Comparison of ENCODE assay signal across 19 cellular contexts in genomic region chr10:35735412-35735811, GRCh38.
DNase-seq lines count a peak whose midpoint lies in the region; ATAC-seq, FAIRE-seq and TF ChIP-seq lines count a peak whose summit lies in the region.
"Had no signal": no experiment of that assay in that cellular context is flagged by ENCODE, and none has a peak within 500 bp of the region (broad histone marks: within the 10 kb centered on the region; RNA-seq: fewer than 3 reads in every experiment).

No MANE protein-coding gene starts in this region.

- H3K27ac ChIP-seq in foreskin keratinocyte (no peak overlapping the region), Peyer's patch (no peak overlapping the region)
- H3K27ac ChIP-seq: parathyroid adenoma, spleen had no signal

- TF ChIP-seq POLR2A in Peyer's patch (IDR thresholded peaks at IDR 0.05), result no peak

- TF ChIP-seq CTCF in bronchial epithelial cell (IDR thresholded peaks at IDR 0.05; ENCODE audit: insufficient read depth, low read length, severe bottlenecking) (no peak), foreskin keratinocyte (conservative IDR thresholded peaks at IDR 0.05) (no peak), Peyer's patch (IDR thresholded peaks at IDR 0.05) (no peak), progenitor cell of endocrine pancreas (IDR thresholded peaks at IDR 0.05; ENCODE audit: unreplicated experiment) (no peak)

- H3K36me3 Mint-ChIP-seq in activated T-cell treated with anti-CD3 and anti-CD28 coated beads, Interleukin-2, amount 50 U/mL, for 4 hours (ENCODE audit: insufficient read depth), result no peaks in the 10 kb centered on the region
- H3K36me3 Mint-ChIP-seq in progenitor cell of endocrine pancreas (ENCODE audit: insufficient read depth), result peaks cover 3% of the 10 kb centered on the region

- H3K27me3 ChIP-seq in bronchial epithelial cell (ENCODE audit: control insufficient read depth, insufficient read depth, low read length), result no peaks in the 10 kb centered on the region
- H3K27me3 ChIP-seq in foreskin keratinocyte, result no peaks in the 10 kb centered on the region
- no peaks in the 10 kb centered on the region for H3K27me3 ChIP-seq in Peyer's patch
- H3K27me3 ChIP-seq: spleen had no signal

- H3K4me3 ChIP-seq in bronchial epithelial cell (ENCODE audit: low read depth, low read length) (no peak overlapping the region), Peyer's patch (no peak overlapping the region)
- H3K4me3 ChIP-seq: spleen had no signal

- FAIRE-seq in bronchial epithelial cell (lab: Jason Lieb, UNC), result no peak

- H3K9me3 Mint-ChIP-seq in activated T-cell treated with anti-CD3 and anti-CD28 coated beads, Interleukin-2, amount 50 U/mL, for 4 hours, result peaks cover 10% of the 10 kb centered on the region
- peaks cover 18% of the 10 kb centered on the region for H3K9me3 Mint-ChIP-seq in progenitor cell of endocrine pancreas (ENCODE audit: low read depth)
- H3K9me3 Mint-ChIP-seq: activated CD4-positive, alpha-beta T cell treated with anti-CD3 and anti-CD28 coated beads, Interleukin-2, amount 10 ng/mL, durations not matched to agents 24 days and 14 days had no signal

- H3K9me3 ChIP-seq in Peyer's patch, result no peaks in the 10 kb centered on the region
- H3K9me3 ChIP-seq: Caco-2 had no signal

- no peak overlapping the region for H3K27ac Mint-ChIP-seq in progenitor cell of endocrine pancreas
- H3K27ac Mint-ChIP-seq: activated CD4-positive, alpha-beta T cell treated with anti-CD3 and anti-CD28 coated beads, Interleukin-2, amount 10 ng/mL, durations not matched to agents 24 days and 14 days; activated naive CD4-positive, alpha-beta T cell treated with anti-CD3 and anti-CD28 coated beads, Interleukin-2, amount 50 U/mL, for 72 hours had no signal

- peak; percentile 37 for DNase-seq in AG08396 (ENCODE audit: low spot score)
- DNase-seq in HT1080 (ENCODE audit: low read depth), result peak; percentile 63
- DNase-seq in bronchial epithelial cell (ENCODE audit: low read depth), result peak; percentile 76
- DNase-seq in foreskin keratinocyte, result peak; percentile 66 to 86
- DNase-seq in activated T-cell treated with anti-CD3 and anti-CD28 coated beads, Interleukin-2, amount 50 U/mL, for 4 hours, result no peak
- no peak for DNase-seq in Peyer's patch
- no peak for DNase-seq in progenitor cell of endocrine pancreas (ENCODE audit: low spot score, unreplicated experiment)
- DNase-seq: ACHN; activated CD4-positive, alpha-beta T cell treated with anti-CD3 and anti-CD28 coated beads, Interleukin-2, amount 10 ng/mL, durations not matched to agents 24 days and 14 days; Caco-2; erythroblast; Kasumi-1; NCI-H1694; NCI-H446 treated with DMSO at 0.1 percent for 48 hours; spleen; stimulated activated naive CD8-positive, alpha-beta T cell treated with anti-CD3 and anti-CD28 coated beads, Interleukin-15, Interleukin-2, amounts not matched to agents 100 U/mL and 50 U/mL, for 24 hours had no signal

- no peaks in the 10 kb centered on the region for H3K4me1 Mint-ChIP-seq in activated T-cell treated with anti-CD3 and anti-CD28 coated beads, Interleukin-2, amount 50 U/mL, for 4 hours (ENCODE audit: low read depth)
- peaks cover 3% of the 10 kb centered on the region for H3K4me1 Mint-ChIP-seq in progenitor cell of endocrine pancreas (ENCODE audit: low read depth)
- H3K4me1 Mint-ChIP-seq: activated CD4-positive, alpha-beta T cell treated with anti-CD3 and anti-CD28 coated beads, Interleukin-2, amount 10 ng/mL, durations not matched to agents 24 days and 14 days had no signal

- no peaks in the 10 kb centered on the region for H3K4me1 ChIP-seq in foreskin keratinocyte
- no peaks in the 10 kb centered on the region for H3K4me1 ChIP-seq in Peyer's patch
- H3K4me1 ChIP-seq: parathyroid adenoma, spleen had no signal

- H3K27me3 Mint-ChIP-seq in activated T-cell treated with anti-CD3 and anti-CD28 coated beads, Interleukin-2, amount 50 U/mL, for 4 hours (ENCODE audit: low read depth), result no peaks in the 10 kb centered on the region
- peaks cover 4% of the 10 kb centered on the region for H3K27me3 Mint-ChIP-seq in progenitor cell of endocrine pancreas
- H3K27me3 Mint-ChIP-seq: activated CD4-positive, alpha-beta T cell treated with anti-CD3 and anti-CD28 coated beads, Interleukin-2, amount 10 ng/mL, durations not matched to agents 24 days and 14 days had no signal

- ATAC-seq in foreskin keratinocyte (peak; percentile 71), GM18870 (IDR thresholded peaks at IDR 0.05; ENCODE audit: unreplicated experiment) (no peak)
- no peak for ATAC-seq in activated T-cell treated with anti-CD3 and anti-CD28 coated beads, Interleukin-2, amount 50 U/mL, for 4 hours
- ATAC-seq: activated naive CD4-positive, alpha-beta T cell treated with anti-CD3 and anti-CD28 coated beads, Interleukin-2, amount 50 U/mL, for 72 hours; stimulated activated naive CD8-positive, alpha-beta T cell treated with anti-CD3 and anti-CD28 coated beads, Interleukin-15, Interleukin-2, amounts not matched to agents 100 U/mL and 50 U/mL, for 24 hours had no signal

- no peak overlapping the region for H3K4me3 Mint-ChIP-seq in activated T-cell treated with anti-CD3 and anti-CD28 coated beads, Interleukin-2, amount 50 U/mL, for 4 hours
- H3K4me3 Mint-ChIP-seq in progenitor cell of endocrine pancreas (ENCODE audit: low read depth), result no peak overlapping the region
- H3K4me3 Mint-ChIP-seq: activated CD4-positive, alpha-beta T cell treated with anti-CD3 and anti-CD28 coated beads, Interleukin-2, amount 10 ng/mL, durations not matched to agents 24 days and 14 days had no signal

- H3K36me3 ChIP-seq in bronchial epithelial cell (ENCODE audit: control insufficient read depth, insufficient read depth, low read length), result no peaks in the 10 kb centered on the region
- no peaks in the 10 kb centered on the region for H3K36me3 ChIP-seq in Peyer's patch
- H3K36me3 ChIP-seq: spleen had no signal

Comparison
In these comparisons a context has a peak if more than half of its experiments do, and no peak if none do; other contexts are left out.
1. DNase-seq: peak in AG08396 (single experiment), HT1080 (single experiment), bronchial epithelial cell (single experiment) and foreskin keratinocyte (2 of 2); none in activated T-cell treated with anti-CD3 and anti-CD28 coated beads, Interleukin-2, amount 50 U/mL, for 4 hours (single experiment), Peyer's patch (0 of 3) and progenitor cell of endocrine pancreas (single experiment).